Comparison of ENCODE assay signal across 1 cellular context in the genomic region with DNA sequence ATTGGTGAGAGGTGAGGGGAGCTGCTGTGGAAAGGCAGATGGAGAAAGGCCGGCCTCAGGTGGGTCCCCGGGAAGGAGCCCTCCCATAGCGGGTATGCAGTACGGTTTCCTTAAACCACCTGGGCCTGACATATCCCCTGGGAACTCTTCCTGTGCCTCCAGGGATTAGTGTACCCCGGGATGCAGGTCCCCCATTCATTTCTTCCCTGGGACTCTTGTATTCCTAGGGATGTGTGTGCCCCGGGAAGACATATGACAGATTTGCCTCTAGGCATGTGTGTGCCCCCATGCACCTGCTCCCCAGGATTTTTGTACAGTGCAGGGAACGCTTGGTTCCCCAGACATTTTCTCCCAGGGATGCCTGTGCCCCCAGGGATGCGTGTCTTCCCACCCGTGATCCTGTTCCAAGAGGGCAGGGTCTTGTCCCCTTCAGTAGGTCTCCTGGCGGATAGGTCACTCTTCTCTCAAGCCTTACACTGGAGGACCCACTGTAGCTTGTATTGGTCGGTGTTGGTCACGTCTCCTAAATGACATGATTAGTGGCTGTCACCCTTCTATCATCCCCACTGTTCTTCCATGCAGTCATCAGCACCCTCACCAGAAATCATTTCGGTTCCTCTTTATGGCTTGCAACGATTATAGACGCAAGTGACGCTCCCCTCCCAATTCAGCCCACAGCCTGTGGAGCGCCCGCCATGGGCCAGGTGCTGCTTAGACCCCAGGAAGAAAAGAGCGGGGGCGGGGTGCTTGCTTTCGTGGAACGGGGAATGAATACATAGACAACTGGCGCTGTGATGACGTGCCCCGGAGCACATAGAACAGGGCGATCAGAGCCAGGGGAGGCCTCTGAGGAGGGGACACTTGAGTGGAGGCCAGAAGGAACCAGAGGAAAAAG.
TF ChIP-seq lines count a peak whose summit lies in the region.

No MANE protein-coding gene starts in this region.

TF ChIP-seq in WTC11, 78 proteins besides CTCF, POLR2A, EP300 and RAD21 (continued from another document):
- TF ChIP-seq SMAD3 (CRISPR knock-in tag; IDR thresholded peaks at IDR 0.05; ENCODE audit: borderline replicate concordance) (no peak), SOX15 (CRISPR knock-in tag; IDR thresholded peaks at IDR 0.05) (no peak), ZNF263 (CRISPR knock-in tag; IDR thresholded peaks at IDR 0.05; ENCODE audit: low read depth) (no peak), SMAD4 (CRISPR knock-in tag; IDR thresholded peaks at IDR 0.05) (no peak), IRF2 (CRISPR knock-in tag; IDR thresholded peaks at IDR 0.05; ENCODE audit: borderline replicate concordance, low read depth) (no peak), GRHL2 (CRISPR knock-in tag; IDR thresholded peaks at IDR 0.05; ENCODE audit: insufficient replicate concordance, severe bottlenecking) (no peak), CREB1 (CRISPR knock-in tag; IDR thresholded peaks at IDR 0.05) (no peak), PRRX2 (CRISPR knock-in tag; IDR thresholded peaks at IDR 0.05) (no peak)
- TF ChIP-seq, protein P1, sequence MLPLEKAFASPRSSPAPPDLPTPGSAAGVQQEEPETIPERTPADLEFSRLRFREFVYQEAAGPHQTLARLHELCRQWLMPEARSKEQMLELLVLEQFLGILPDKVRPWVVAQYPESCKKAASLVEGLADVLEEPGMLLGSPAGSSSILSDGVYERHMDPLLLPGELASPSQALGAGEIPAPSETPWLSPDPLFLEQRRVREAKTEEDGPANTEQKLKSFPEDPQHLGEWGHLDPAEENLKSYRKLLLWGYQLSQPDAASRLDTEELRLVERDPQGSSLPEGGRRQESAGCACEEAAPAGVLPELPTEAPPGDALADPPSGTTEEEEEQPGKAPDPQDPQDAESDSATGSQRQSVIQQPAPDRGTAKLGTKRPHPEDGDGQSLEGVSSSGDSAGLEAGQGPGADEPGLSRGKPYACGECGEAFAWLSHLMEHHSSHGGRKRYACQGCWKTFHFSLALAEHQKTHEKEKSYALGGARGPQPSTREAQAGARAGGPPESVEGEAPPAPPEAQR (CRISPR knock-in tag; IDR thresholded peaks at IDR 0.05): no peak
TF ChIP-seq in WTC11: peak in this region for 0.
